Comparison of ENCODE assay signal across 8 cellular contexts in genomic region chr11:47271961-47272661, GRCh38. TPM values are rescaled to one million over a fixed set of nuclear protein-coding genes. Genes with fewer than 3 reads are reported as not detected.
DNase-seq lines count a peak whose midpoint lies in the region; ATAC-seq and TF ChIP-seq lines count a peak whose summit lies in the region.

No MANE protein-coding gene starts in this region.

- H3K27me3 ChIP-seq in left lung, result no peaks in the 10 kb centered on the region

- no peaks in the 10 kb centered on the region for H3K9me3 ChIP-seq in left lung

- intact Hi-C loops in left lung (cut with DNase I), result no loop called here

- H3K4me1 Mint-ChIP-seq in activated CD8-positive, alpha-beta memory T cell treated with anti-CD3 and anti-CD28 coated beads, Interleukin-2, amount 10 ng/mL, durations not matched to agents 7 days and 5 days, result peaks cover 43% of the 10 kb centered on the region
- H3K4me1 Mint-ChIP-seq in endothelial cell (ENCODE audit: unreplicated experiment), result peaks cover 34% of the 10 kb centered on the region
- peaks cover 32 to 51% of the 10 kb centered on the region in 2 donors for H3K4me1 Mint-ChIP-seq in stimulated activated naive B cell treated with anti-CD40 and anti-IgM and Interleukin-4, amounts not matched to agents 10 μg/mL and 1 μg/mL and 100 μg/mL, for 72 hours

- H3K4me1 ChIP-seq in left lung, result peaks cover 16 to 42% of the 10 kb centered on the region in 2 donors

- H3K4me3 ChIP-seq in left lung, result no peak overlapping the region

- H3K27ac Mint-ChIP-seq in activated CD8-positive, alpha-beta memory T cell treated with anti-CD3 and anti-CD28 coated beads, Interleukin-2, amount 10 ng/mL, durations not matched to agents 7 days and 5 days, result peak overlapping the region; percentile 22
- no peak overlapping the region for H3K27ac Mint-ChIP-seq in endothelial cell (ENCODE audit: unreplicated experiment)
- H3K27ac Mint-ChIP-seq in stimulated activated naive B cell treated with anti-CD40 and anti-IgM and Interleukin-4, amounts not matched to agents 10 μg/mL and 1 μg/mL and 100 μg/mL, for 72 hours, result peak overlapping the region; percentile 79

- no peak overlapping the region for H3K27ac ChIP-seq in left lung

- H3K36me3 Mint-ChIP-seq in activated CD8-positive, alpha-beta memory T cell treated with anti-CD3 and anti-CD28 coated beads, Interleukin-2, amount 10 ng/mL, durations not matched to agents 7 days and 5 days, result peaks cover 34% of the 10 kb centered on the region
- peaks cover 30% of the 10 kb centered on the region for H3K36me3 Mint-ChIP-seq in endothelial cell (ENCODE audit: low read depth, unreplicated experiment)
- H3K36me3 Mint-ChIP-seq in stimulated activated naive B cell treated with anti-CD40 and anti-IgM and Interleukin-4, amounts not matched to agents 10 μg/mL and 1 μg/mL and 100 μg/mL, for 72 hours, result peaks cover 18 to 19% of the 10 kb centered on the region in 2 donors

- TF ChIP-seq CTCF in endothelial cell (IDR thresholded peaks at IDR 0.05; ENCODE audit: unreplicated experiment) (no peak), left lung (IDR thresholded peaks at IDR 0.05) (no peak)

- peak overlapping the region; percentile 78 for H3K4me3 Mint-ChIP-seq in activated CD8-positive, alpha-beta memory T cell treated with anti-CD3 and anti-CD28 coated beads, Interleukin-2, amount 10 ng/mL, durations not matched to agents 7 days and 5 days
- H3K4me3 Mint-ChIP-seq in endothelial cell (ENCODE audit: unreplicated experiment), result peak overlapping the region; percentile 92
- peak overlapping the region; percentile 72 to 78 for H3K4me3 Mint-ChIP-seq in stimulated activated naive B cell treated with anti-CD40 and anti-IgM and Interleukin-4, amounts not matched to agents 10 μg/mL and 1 μg/mL and 100 μg/mL, for 72 hours

- H3K27me3 Mint-ChIP-seq in activated CD8-positive, alpha-beta memory T cell treated with anti-CD3 and anti-CD28 coated beads, Interleukin-2, amount 10 ng/mL, durations not matched to agents 7 days and 5 days, result no peaks in the 10 kb centered on the region
- peaks cover 16% of the 10 kb centered on the region for H3K27me3 Mint-ChIP-seq in endothelial cell (ENCODE audit: unreplicated experiment)
- no peaks in the 10 kb centered on the region for H3K27me3 Mint-ChIP-seq in stimulated activated naive B cell treated with anti-CD40 and anti-IgM and Interleukin-4, amounts not matched to agents 10 μg/mL and 1 μg/mL and 100 μg/mL, for 72 hours

- CTCF ChIA-PET in activated CD8-positive, alpha-beta memory T cell treated with anti-CD3 and anti-CD28 coated beads, Interleukin-2, amount 10 ng/mL, durations not matched to agents 7 days and 5 days (lab: Charles Lee), result interaction anchor here (1.3 to 3.1 kb wide), 7 partner anchors 13 to 140 kb away, joined by 4 to 24 read pairs (median 6); partner anchors contain the start of genes ACP2, DDB2 and NR1H3

- DNase-seq in activated CD8-positive, alpha-beta memory T cell treated with anti-CD3 and anti-CD28 coated beads, Interleukin-2, amount 10 ng/mL, durations not matched to agents 7 days and 5 days, result no peak
- no peak for DNase-seq in activated CD8-positive, alpha-beta memory T cell treated with anti-CD3 and anti-CD28 coated beads, Interleukin-2, amount 50 U/mL, for 48 hours
- DNase-seq in NCI-H510A (lab: John Stamatoyannopoulos, UW), result peak; percentile 6
- no peak for DNase-seq in endothelial cell (ENCODE audit: low spot score)
- DNase-seq in stimulated activated naive B cell treated with anti-CD40 and anti-IgM and Interleukin-4, amounts not matched to agents 10 μg/mL and 1 μg/mL and 100 μg/mL, for 72 hours, result no peak
- DNase-seq in left lobe of liver (ENCODE audit: low spot score), result no peak
- DNase-seq in ureter (ENCODE audit: low spot score), result no peak
- DNase-seq in left lung, result no peak

- no peak for ATAC-seq in activated CD8-positive, alpha-beta memory T cell treated with anti-CD3 and anti-CD28 coated beads, Interleukin-2, amount 10 ng/mL, durations not matched to agents 7 days and 5 days
- no peak for ATAC-seq in stimulated activated naive B cell treated with anti-CD40 and anti-IgM and Interleukin-4, amounts not matched to agents 10 μg/mL and 1 μg/mL and 100 μg/mL, for 72 hours (replicated peaks)
- ATAC-seq in left lobe of liver, result no peak
- ATAC-seq in left lung, result no peak

- H3K36me3 ChIP-seq in left lung, result peaks cover 3 to 32% of the 10 kb centered on the region in 2 donors

- H3K9me3 Mint-ChIP-seq in activated CD8-positive, alpha-beta memory T cell treated with anti-CD3 and anti-CD28 coated beads, Interleukin-2, amount 10 ng/mL, durations not matched to agents 7 days and 5 days (ENCODE audit: low read depth), result no peaks in the 10 kb centered on the region
- H3K9me3 Mint-ChIP-seq in endothelial cell (ENCODE audit: unreplicated experiment), result no peaks in the 10 kb centered on the region
- H3K9me3 Mint-ChIP-seq in stimulated activated naive B cell treated with anti-CD40 and anti-IgM and Interleukin-4, amounts not matched to agents 10 μg/mL and 1 μg/mL and 100 μg/mL, for 72 hours, result no peaks in the 10 kb centered on the region

RNA-seq across cellular contexts. Expression of gene MADD, which starts 2.2 kb away (rescaled TPM):
- total RNA-seq in activated CD8-positive, alpha-beta memory T cell treated with anti-CD3 and anti-CD28 coated beads, Interleukin-2, amount 10 ng/mL, durations not matched to agents 7 days and 5 days, result 10 to 100 TPM; 88.5 to 91.2 TPM
- total RNA-seq in endothelial cell (ENCODE audit: unreplicated experiment), result 61.2 TPM
- 24.4 TPM for total RNA-seq in left lobe of liver
- 79.4 TPM for total RNA-seq in ureter
- 10 to 100 TPM; 33.0 to 52.9 TPM for total RNA-seq in left lung

RNA-seq across cellular contexts. Expression of gene NR1H3, which starts 14.3 kb away (rescaled TPM):
- 10 to 100 TPM in 1 of 2 experiments, 1 to 10 TPM in 1; 7.5 to 10.2 TPM for total RNA-seq in activated CD8-positive, alpha-beta memory T cell treated with anti-CD3 and anti-CD28 coated beads, Interleukin-2, amount 10 ng/mL, durations not matched to agents 7 days and 5 days
- 61.2 TPM for total RNA-seq in endothelial cell (ENCODE audit: unreplicated experiment)
- total RNA-seq in left lobe of liver, result 94.0 TPM
- total RNA-seq in ureter, result 71.3 TPM
- 10 to 100 TPM; 39.7 to 66.9 TPM for total RNA-seq in left lung

RNA-seq across cellular contexts. Expression of gene ACP2, which starts 23.5 kb away (rescaled TPM):
- 10 to 100 TPM; 26.0 to 29.7 TPM for total RNA-seq in activated CD8-positive, alpha-beta memory T cell treated with anti-CD3 and anti-CD28 coated beads, Interleukin-2, amount 10 ng/mL, durations not matched to agents 7 days and 5 days
- 52.3 TPM for total RNA-seq in endothelial cell (ENCODE audit: unreplicated experiment)
- 72.9 TPM for total RNA-seq in left lobe of liver
- total RNA-seq in ureter, result 36.8 TPM
- 10 to 100 TPM; 41.5 to 59.9 TPM for total RNA-seq in left lung

RNA-seq across cellular contexts. Expression of gene DDB2, which starts 57.3 kb away (rescaled TPM):
- total RNA-seq in activated CD8-positive, alpha-beta memory T cell treated with anti-CD3 and anti-CD28 coated beads, Interleukin-2, amount 10 ng/mL, durations not matched to agents 7 days and 5 days, result 100 to 1,000 TPM; 155 to 216 TPM
- total RNA-seq in endothelial cell (ENCODE audit: unreplicated experiment) (64.4 TPM), left lobe of liver (15.4 TPM), ureter (57.9 TPM), left lung (10 to 100 TPM; 32.0 to 33.1 TPM)
